Comparison of ENCODE assay signal across 8 cellular contexts in genomic region chr14:104795468-104795780, GRCh38. TPM values are rescaled to one million over a fixed set of nuclear protein-coding genes. Genes with fewer than 3 reads are reported as not detected.
DNase-seq lines count a peak whose midpoint lies in the region; ATAC-seq and TF ChIP-seq lines count a peak whose summit lies in the region.

AKT1 (minus strand) TSS chr14:104795748; CDS start chr14:104792643, 3,105 bp downstream.

- no peaks in the 10 kb centered on the region for H4K20me1 ChIP-seq in neural cell (ENCODE audit: insufficient read depth)

- H3K4me2 ChIP-seq in neural cell (ENCODE audit: low read length): peak within 1 kb of the TSS; percentile 79

- no peak for TF ChIP-seq EP300 in neural cell (conservative IDR thresholded peaks at IDR 0.05; ENCODE audit: poor library complexity, severe bottlenecking)

- intact Hi-C loops in T-helper 1 cell treated with Interleukin-12 subunit alpha and Interleukin-12 subunit beta and Interleukin-4 antibody, amounts not matched to agents 30 ng/mL and 1 ng/mL, for 36 hours (cut with micrococcal nuclease): loop anchor here (1.0 to 2.0 kb wide), 2 partner anchors 43 to 69 kb away; partner anchors contain the start of gene CEP170B

- no peak within 1 kb of the TSS for H3K27ac ChIP-seq in neural cell (ENCODE audit: low read length)

- ATAC-seq in esophagus mucosa: no peak

- peaks cover 31% of the 10 kb centered on the region for H3K27me3 ChIP-seq in neural cell (ENCODE audit: insufficient read depth, low read depth, low read length)

- no peaks in the 10 kb centered on the region for H3K36me3 ChIP-seq in neural cell (ENCODE audit: insufficient read depth, low read length)

- H3K9ac ChIP-seq in neural cell (ENCODE audit: low read length): peak within 1 kb of the TSS; percentile 74

- DNase-seq in T-helper 1 cell (no peak), RPMI8226 (peak; percentile 19), NCI-H748 (lab: John Stamatoyannopoulos, UW; ENCODE audit: unreplicated experiment) (no peak), NCI-H446 treated with DMSO at 0.1 percent for 48 hours (lab: John Stamatoyannopoulos, UW) (no peak), kidney glomerular epithelial cell (lab: John Stamatoyannopoulos, UW) (no peak)

- H3F3A ChIP-seq in neural cell (ENCODE audit: insufficient read depth, low read length, poor library complexity, severe bottlenecking): no peaks in the 10 kb centered on the region

- no peaks in the 10 kb centered on the region for H3K9me3 ChIP-seq in neural cell (ENCODE audit: low read length)

- TF ChIP-seq RAD21 in neural cell (conservative IDR thresholded peaks at IDR 0.05): no peak

- peaks cover 23% of the 10 kb centered on the region for H3K79me2 ChIP-seq in neural cell (replicated peaks; ENCODE audit: insufficient read depth, low read length)

- H2AFZ ChIP-seq in neural cell (ENCODE audit: low read depth, low read length): no peak within 1 kb of the TSS

- no peaks in the 10 kb centered on the region for H3K9me2 ChIP-seq in neural cell (ENCODE audit: insufficient read depth, low read length)

- TF ChIP-seq CTCF in neural cell (IDR thresholded peaks at IDR 0.05; ENCODE audit: poor library complexity, severe bottlenecking): no peak

- peak within 1 kb of the TSS; percentile 89 for H3K4me3 ChIP-seq in neural cell (ENCODE audit: low read length)

TF ChIP-seq in neural cell, 6 proteins besides CTCF, POLR2A, EP300 and RAD21:
- TF ChIP-seq SMC3 (conservative IDR thresholded peaks at IDR 0.05; ENCODE audit: poor library complexity) (no peak), POLR2AphosphoS5 (IDR thresholded peaks at IDR 0.05) (peak; percentile 12)
TF ChIP-seq in neural cell: peak in this region for 1.

RNA-seq across cellular contexts. Expression of gene AKT1, which starts in this region (rescaled TPM):
- 133 and 140 TPM in 2 replicates for total RNA-seq in T-helper 1 cell treated with Interleukin-12 subunit alpha and Interleukin-12 subunit beta and Interleukin-4 antibody, amounts not matched to agents 30 ng/mL and 1 ng/mL, for 36 hours
- 57.3 TPM for total RNA-seq in esophagus mucosa
- polyA plus RNA-seq in neural cell: 159 and 164 TPM in 2 replicates
- polyA minus RNA-seq in neural cell: 162 and 169 TPM in 2 replicates
